ENCODE assay signal across 15 cellular contexts in the genomic region with DNA sequence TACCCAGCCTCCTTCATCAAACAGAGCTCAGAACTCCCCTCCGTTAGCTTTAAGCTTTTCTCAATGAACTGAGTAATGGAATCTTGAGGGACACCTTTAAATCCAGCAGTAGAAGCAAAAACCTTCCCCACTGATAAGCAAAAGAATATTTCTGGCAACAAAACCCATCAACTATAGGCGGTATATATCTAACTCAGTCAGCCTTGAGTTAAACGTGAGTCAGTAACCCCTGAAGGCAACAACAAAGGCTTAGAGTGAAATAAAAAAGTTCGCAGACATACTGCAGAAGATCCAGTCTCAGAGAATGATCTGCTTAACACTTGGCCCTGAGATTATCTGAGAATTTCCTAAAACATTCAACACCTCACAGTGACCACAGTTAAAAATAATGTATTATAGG.
"Had no signal": no experiment of that assay in that cellular context is flagged by ENCODE, and none has a peak within 500 bp of the region (broad histone marks: within the 10 kb centered on the region; RNA-seq: fewer than 3 reads in every experiment).

No MANE protein-coding gene starts in this region.

- ATAC-seq: left cardiac atrium; naive thymus-derived CD4-positive, alpha-beta T cell; right cardiac atrium; stimulated activated memory B cell treated with anti-CD40 and anti-IgM and Interleukin-4, amounts not matched to agents 10 μg/mL and 1 μg/mL and 100 μg/mL, for 72 hours; upper lobe of right lung had no signal

- H3K9me3 ChIP-seq: esophagus muscularis mucosa, tibial artery, upper lobe of right lung had no signal

- H3K4me1 ChIP-seq: upper lobe of right lung had no signal

- H3K4me3 ChIP-seq: esophagus muscularis mucosa, tibial artery, upper lobe of right lung had no signal

- H3K27me3 ChIP-seq: esophagus muscularis mucosa, tibial artery, upper lobe of right lung had no signal

- H3K27ac ChIP-seq: epithelial cell of prostate, esophagus muscularis mucosa, tibial artery, upper lobe of right lung had no signal

- DNase-seq: effector memory CD4-positive, alpha-beta T cell; immature natural killer cell; kidney; left cardiac atrium; mesendoderm; naive thymus-derived CD4-positive, alpha-beta T cell; nephron progenitor cell; posterior cingulate gyrus; right cardiac atrium; stimulated activated CD4-positive, alpha-beta T cell treated with anti-CD3 and anti-CD28 coated beads, Interleukin-4, amount 100 ng/mL, for 1 hour; tibial artery; upper lobe of right lung had no signal

- H3K36me3 ChIP-seq: esophagus muscularis mucosa, tibial artery, upper lobe of right lung had no signal
